Comparison of ENCODE assay signal across 8 cellular contexts in genomic region chr12:121811434-121812319, GRCh38. TPM values are rescaled to one million over a fixed set of nuclear protein-coding genes. Genes with fewer than 3 reads are reported as not detected.
DNase-seq lines count a peak whose midpoint lies in the region; ATAC-seq and TF ChIP-seq lines count a peak whose summit lies in the region.

No MANE protein-coding gene starts in this region.

- H3K36me3 ChIP-seq in SU-DHL-6 (ENCODE audit: low read length), result 0 out of 2 replicates have a peak, but pooled peaks cover 4% of the 10 kb centered on the region
- H3K36me3 ChIP-seq in left ventricle myocardium inferior, result peaks cover 69% of the 10 kb centered on the region

- ATAC-seq in GM21447 (IDR thresholded peaks at IDR 0.05; ENCODE audit: unreplicated experiment), result peak; percentile 66

- peak overlapping the region; percentile 80 for H3K4me3 ChIP-seq in SU-DHL-6 (ENCODE audit: insufficient read depth, low read length, poor library complexity, severe bottlenecking)
- peak overlapping the region; percentile 68 for H3K4me3 ChIP-seq in left ventricle myocardium inferior

- no peaks in the 10 kb centered on the region for H3K9me2 ChIP-seq in SU-DHL-6 (replicated peaks; ENCODE audit: insufficient read depth, low read length)

- H3K4me1 ChIP-seq in left ventricle myocardium inferior, result peaks cover 51% of the 10 kb centered on the region

- TF ChIP-seq CTCF in SU-DHL-6 (IDR thresholded peaks at IDR 0.05; ENCODE audit: insufficient read depth, low read length, poor library complexity, severe bottlenecking) (peak; percentile 97), left ventricle myocardium inferior (IDR thresholded peaks at IDR 0.05; ENCODE audit: borderline replicate concordance) (peak; percentile 100)

- intact Hi-C loops in left ventricle myocardium inferior (cut with micrococcal nuclease) (no loop called here), posterior cingulate gyrus (cut with DNase I) (loop anchor here (1.0 to 5.0 kb wide), 2 partner anchors 16 to 34 kb away; no protein-coding TSS in a partner anchor)

- peaks cover 17% of the 10 kb centered on the region for H3F3A ChIP-seq in SU-DHL-6 (ENCODE audit: insufficient read depth)

- peak overlapping the region; percentile 91 for H3K4me2 ChIP-seq in SU-DHL-6 (ENCODE audit: low read depth, low read length, poor library complexity, severe bottlenecking)

- DNase-seq in DMS114 treated with DMSO at 0.1 percent for 48 hours (lab: John Stamatoyannopoulos, UW; ENCODE audit: unreplicated experiment) (peak; percentile 51), LoVo (ENCODE audit: low spot score) (peak; percentile 80), anterior cingulate cortex (lab: John Stamatoyannopoulos, UW) (peak in 47 of 58 donors; percentile 14 to 73 (median 44)), left ventricle myocardium inferior (peak; percentile 74), posterior cingulate gyrus (peak in 8 of 10 donors; percentile 58 to 95 (median 74)), OCI-M2 (lab: John Stamatoyannopoulos, UW; ENCODE audit: unreplicated experiment) (no peak)

- H4K20me1 ChIP-seq in SU-DHL-6 (ENCODE audit: low read depth, low read length), result no peaks in the 10 kb centered on the region

- peaks cover 35% of the 10 kb centered on the region for H3K79me2 ChIP-seq in SU-DHL-6 (ENCODE audit: insufficient read depth, low read length)

- H3K9me3 ChIP-seq in SU-DHL-6 (ENCODE audit: insufficient read depth, low read length) (no peaks in the 10 kb centered on the region), left ventricle myocardium inferior (replicated peaks) (no peaks in the 10 kb centered on the region)

- no peak overlapping the region for H2AFZ ChIP-seq in SU-DHL-6 (ENCODE audit: low read depth, low read length, severe bottlenecking)

- H3K27ac ChIP-seq in SU-DHL-6 (ENCODE audit: low read depth, low read length) (peak overlapping the region; percentile 74), left ventricle myocardium inferior (replicated peaks) (peak overlapping the region; percentile 77)

- peak overlapping the region; percentile 73 for H3K9ac ChIP-seq in SU-DHL-6 (ENCODE audit: low read length)

- no peaks in the 10 kb centered on the region for H3K27me3 ChIP-seq in SU-DHL-6 (ENCODE audit: low read length)
- no peaks in the 10 kb centered on the region for H3K27me3 ChIP-seq in left ventricle myocardium inferior (ENCODE audit: low read depth)

RNA-seq across cellular contexts. Expression of gene SETD1B, which starts 7.9 kb away (rescaled TPM):
- total RNA-seq in left ventricle myocardium inferior, result 7.9 TPM

RNA-seq across cellular contexts. Expression of gene RHOF, which starts 18.2 kb away (rescaled TPM):
- 44.3 TPM for total RNA-seq in left ventricle myocardium inferior

RNA-seq across cellular contexts. Expression of gene HPD, which starts 47.0 kb away (rescaled TPM):
- total RNA-seq in left ventricle myocardium inferior, result 1.3 TPM
